Comparison of ENCODE assay signal across 9 cellular contexts in genomic region chr15:33007295-33007855, GRCh38.
DNase-seq lines count a peak whose midpoint lies in the region; ATAC-seq and TF ChIP-seq lines count a peak whose summit lies in the region.
"Had no signal": no experiment of that assay in that cellular context is flagged by ENCODE, and none has a peak within 500 bp of the region (broad histone marks: within the 10 kb centered on the region; RNA-seq: fewer than 3 reads in every experiment).

No MANE protein-coding gene starts in this region.

- no peak overlapping the region for H3K4me3 ChIP-seq in cardiac muscle cell
- H3K4me3 ChIP-seq in retinal pigment epithelial cell (ENCODE audit: low read length), result no peak overlapping the region
- H3K4me3 ChIP-seq in effector memory CD4-positive, alpha-beta T cell (ENCODE audit: insufficient read depth, low read depth, low read length, poor library complexity, severe bottlenecking), result no peak overlapping the region

- H3K4me1 ChIP-seq in cardiac muscle cell (ENCODE audit: low read depth), result peaks cover 15% of the 10 kb centered on the region
- H3K4me1 ChIP-seq in effector memory CD4-positive, alpha-beta T cell (ENCODE audit: control insufficient read depth, insufficient read depth, low read length, poor library complexity, severe bottlenecking), result no peaks in the 10 kb centered on the region

- H3K27ac ChIP-seq in cardiac muscle cell, result no peak overlapping the region
- no peak overlapping the region for H3K27ac ChIP-seq in effector memory CD4-positive, alpha-beta T cell (ENCODE audit: insufficient read depth, low read length, poor library complexity, severe bottlenecking)

- H3K9me3 ChIP-seq in cardiac muscle cell (ENCODE audit: low read depth), result no peaks in the 10 kb centered on the region
- H3K9me3 ChIP-seq in effector memory CD4-positive, alpha-beta T cell (ENCODE audit: control insufficient read depth, low read length), result no peaks in the 10 kb centered on the region

- H3K36me3 ChIP-seq in cardiac muscle cell, result no peaks in the 10 kb centered on the region
- H3K36me3 ChIP-seq in effector memory CD4-positive, alpha-beta T cell (ENCODE audit: control insufficient read depth, insufficient read depth, low read length), result peaks cover 4% of the 10 kb centered on the region

- peak; percentile 41 for TF ChIP-seq CTCF in cardiac muscle cell (IDR thresholded peaks at IDR 0.05; ENCODE audit: low read depth, low read length)
- TF ChIP-seq CTCF in retinal pigment epithelial cell (conservative IDR thresholded peaks at IDR 0.05; ENCODE audit: low read depth, low read length), result peak; percentile 60

- no peaks in the 10 kb centered on the region for H3K27me3 ChIP-seq in cardiac muscle cell
- no peaks in the 10 kb centered on the region for H3K27me3 ChIP-seq in effector memory CD4-positive, alpha-beta T cell (replicated peaks; ENCODE audit: control insufficient read depth, insufficient read depth, low read length, poor library complexity, severe bottlenecking)

- ATAC-seq in GM21390 (IDR thresholded peaks at IDR 0.05; ENCODE audit: unreplicated experiment), result no peak

- DNase-seq in DMS53 (lab: John Stamatoyannopoulos, UW) (peak; percentile 1), DMS53 treated with DMSO at 0.1 percent for 48 hours (lab: John Stamatoyannopoulos, UW; ENCODE audit: unreplicated experiment) (no peak), RPMI8226 (peak; percentile 15), cardiac muscle cell (ENCODE audit: low read depth in 1 of 2, low spot score in 1 of 2) (peak; percentile 45 to 74), retinal pigment epithelial cell (ENCODE audit: low read depth) (peak; percentile 75), LoVo (ENCODE audit: low spot score) (no peak)
- DNase-seq in effector memory CD4-positive, alpha-beta T cell, result no peak
- DNase-seq: NCI-H510A treated with DMSO at 0.1 percent for 48 hours had no signal

Comparison
In these comparisons a context has a peak if more than half of its experiments do, and no peak if none do; other contexts are left out.
1. DNase-seq: peak in DMS53 (single experiment), RPMI8226 (single experiment), cardiac muscle cell (2 of 2) and retinal pigment epithelial cell (single experiment); none in DMS53 treated with DMSO at 0.1 percent for 48 hours (single experiment), effector memory CD4-positive, alpha-beta T cell (0 of 3) and LoVo (single experiment).